ENCODE assay signal across 1 cellular context in genomic region chr4:83216856-83217683, GRCh38.
TF ChIP-seq lines count a peak whose summit lies in the region.

No MANE protein-coding gene starts in this region.

TF ChIP-seq in GM12878, 131 proteins besides CTCF, POLR2A, EP300 and RAD21 (continued from another document):
- TF ChIP-seq ZNF687 (IDR thresholded peaks at IDR 0.05) (peak; percentile 67), CEBPZ (IDR thresholded peaks at IDR 0.05; ENCODE audit: low read depth, low read length) (no peak), ZNF384 (IDR thresholded peaks at IDR 0.05; ENCODE audit: borderline replicate concordance, low read depth, low read length) (no peak), HDGF (IDR thresholded peaks at IDR 0.05) (0 out of 2 replicates have a peak, but pooled peaks have one; percentile 23), MTA2 (IDR thresholded peaks at IDR 0.05; ENCODE audit: low read depth) (peak; percentile 37; the same call in 1 of the 2 replicates), ESRRA (IDR thresholded peaks at IDR 0.05; ENCODE audit: low read length) (no peak), ZBTB4 (CRISPR knock-in tag; IDR thresholded peaks at IDR 0.05) (peak; percentile 85), CHD1 (IDR thresholded peaks at IDR 0.05; ENCODE audit: low read depth, low read length) (no peak), NRF1 (conservative IDR thresholded peaks at IDR 0.05; ENCODE audit: low read depth, low read length) (no peak), BMI1 (IDR thresholded peaks at IDR 0.05; ENCODE audit: borderline replicate concordance) (no peak), EZH2 (IDR thresholded peaks at IDR 0.05; ENCODE audit: borderline replicate concordance, control insufficient read depth, low read depth, low read length) (no peak), ZBTB33 (IDR thresholded peaks at IDR 0.05) (peak; percentile 99), LARP7 (IDR thresholded peaks at IDR 0.05) (peak; percentile 61; the same call in 1 of the 2 replicates), SIN3A (IDR thresholded peaks at IDR 0.05; ENCODE audit: low read depth, low read length) (no peak), SREBF2 (IDR thresholded peaks at IDR 0.05; ENCODE audit: low read length) (no peak), ZNF592 (IDR thresholded peaks at IDR 0.05) (peak; percentile 57; the same call in 1 of the 2 replicates), BHLHE40 (IDR thresholded peaks at IDR 0.05; ENCODE audit: borderline replicate concordance in 1 of 2, low read depth in 2 of 2, low read length in 1 of 2) (peak; percentile 75 to 88), USF1 (IDR thresholded peaks at IDR 0.05; ENCODE audit: borderline replicate concordance, extremely low read length, insufficient read depth, low read depth, low read length) (peak; percentile 39), TAF1 (IDR thresholded peaks at IDR 0.05; ENCODE audit: borderline replicate concordance, low read depth, low read length) (no peak), SMAD5 (IDR thresholded peaks at IDR 0.05; ENCODE audit: low read depth) (no peak)
